ENCODE assay signal across 2 cellular contexts in the genomic region with DNA sequence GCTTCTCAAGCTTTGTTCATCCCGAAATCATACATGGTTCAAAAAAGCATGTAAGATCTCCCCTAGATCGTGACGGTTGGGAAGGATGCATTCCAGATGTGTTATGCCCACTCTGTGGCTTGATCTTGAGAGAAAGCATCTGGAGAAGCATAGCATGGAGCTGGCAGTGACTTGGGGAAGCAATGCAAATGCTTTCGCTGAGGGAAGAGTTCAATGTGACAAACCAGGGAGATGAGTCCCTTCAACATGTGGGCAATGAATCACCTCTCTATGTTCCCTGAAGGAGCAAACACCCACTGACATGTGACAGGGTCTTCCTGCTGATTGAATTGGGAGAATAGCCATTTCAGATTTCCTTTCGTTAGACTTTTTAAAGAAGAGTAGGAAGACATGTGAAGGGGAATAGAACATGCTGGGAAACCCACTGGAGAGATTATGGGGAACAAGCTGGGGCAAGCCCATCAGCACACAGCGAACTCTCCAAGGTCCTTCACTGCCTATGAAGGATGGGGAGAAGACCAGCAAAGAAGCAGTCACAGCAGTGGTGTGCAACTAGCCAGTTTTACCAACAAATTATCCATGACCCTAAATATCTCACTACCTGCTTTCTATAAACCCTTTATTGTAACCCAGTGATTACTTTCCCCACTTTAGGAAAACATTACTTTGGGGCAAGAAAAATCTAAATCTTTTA.
TF ChIP-seq lines count a peak whose summit lies in the region.

No MANE protein-coding gene starts in this region.

TF ChIP-seq in SK-N-SH, 30 proteins besides CTCF, POLR2A, EP300 and RAD21 (continued from another document):
- TF ChIP-seq MXI1 (IDR thresholded peaks at IDR 0.05; ENCODE audit: low read depth, low read length) (no peak), GABPA (IDR thresholded peaks at IDR 0.05; ENCODE audit: low read depth) (no peak), MEF2A (IDR thresholded peaks at IDR 0.05; ENCODE audit: borderline replicate concordance, low read depth) (no peak), FOXM1 (IDR thresholded peaks at IDR 0.05; ENCODE audit: low read depth) (no peak)
- TF ChIP-seq, protein P1, sequence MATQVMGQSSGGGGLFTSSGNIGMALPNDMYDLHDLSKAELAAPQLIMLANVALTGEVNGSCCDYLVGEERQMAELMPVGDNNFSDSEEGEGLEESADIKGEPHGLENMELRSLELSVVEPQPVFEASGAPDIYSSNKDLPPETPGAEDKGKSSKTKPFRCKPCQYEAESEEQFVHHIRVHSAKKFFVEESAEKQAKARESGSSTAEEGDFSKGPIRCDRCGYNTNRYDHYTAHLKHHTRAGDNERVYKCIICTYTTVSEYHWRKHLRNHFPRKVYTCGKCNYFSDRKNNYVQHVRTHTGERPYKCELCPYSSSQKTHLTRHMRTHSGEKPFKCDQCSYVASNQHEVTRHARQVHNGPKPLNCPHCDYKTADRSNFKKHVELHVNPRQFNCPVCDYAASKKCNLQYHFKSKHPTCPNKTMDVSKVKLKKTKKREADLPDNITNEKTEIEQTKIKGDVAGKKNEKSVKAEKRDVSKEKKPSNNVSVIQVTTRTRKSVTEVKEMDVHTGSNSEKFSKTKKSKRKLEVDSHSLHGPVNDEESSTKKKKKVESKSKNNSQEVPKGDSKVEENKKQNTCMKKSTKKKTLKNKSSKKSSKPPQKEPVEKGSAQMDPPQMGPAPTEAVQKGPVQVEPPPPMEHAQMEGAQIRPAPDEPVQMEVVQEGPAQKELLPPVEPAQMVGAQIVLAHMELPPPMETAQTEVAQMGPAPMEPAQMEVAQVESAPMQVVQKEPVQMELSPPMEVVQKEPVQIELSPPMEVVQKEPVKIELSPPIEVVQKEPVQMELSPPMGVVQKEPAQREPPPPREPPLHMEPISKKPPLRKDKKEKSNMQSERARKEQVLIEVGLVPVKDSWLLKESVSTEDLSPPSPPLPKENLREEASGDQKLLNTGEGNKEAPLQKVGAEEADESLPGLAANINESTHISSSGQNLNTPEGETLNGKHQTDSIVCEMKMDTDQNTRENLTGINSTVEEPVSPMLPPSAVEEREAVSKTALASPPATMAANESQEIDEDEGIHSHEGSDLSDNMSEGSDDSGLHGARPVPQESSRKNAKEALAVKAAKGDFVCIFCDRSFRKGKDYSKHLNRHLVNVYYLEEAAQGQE (IDR thresholded peaks at IDR 0.05; ENCODE audit: low read depth, low read length) = peak; percentile 83; the same call in 1 of the 2 replicates

TF ChIP-seq in SK-N-SH treated with all-trans-retinoic acid at 6 μM for 48 hours, 23 proteins besides CTCF, POLR2A, EP300 and RAD21 (continued from another document):
- TF ChIP-seq PATZ1 (CRISPR knock-in tag; IDR thresholded peaks at IDR 0.05; ENCODE audit: borderline replicate concordance) = no peak
- TF ChIP-seq POU6F1 (CRISPR knock-in tag; IDR thresholded peaks at IDR 0.05; ENCODE audit: borderline replicate concordance, low read depth) = no peak
- no peak for TF ChIP-seq ARNTL (CRISPR knock-in tag; IDR thresholded peaks at IDR 0.05; ENCODE audit: borderline replicate concordance, low read depth)
- no peak for TF ChIP-seq CREB5 (CRISPR knock-in tag; IDR thresholded peaks at IDR 0.05; ENCODE audit: low read depth)
- TF ChIP-seq BACH2 (CRISPR knock-in tag; IDR thresholded peaks at IDR 0.05; ENCODE audit: borderline replicate concordance) = no peak
- TF ChIP-seq GLIS3 (CRISPR knock-in tag; IDR thresholded peaks at IDR 0.05) = no peak
- TF ChIP-seq PPARA (CRISPR knock-in tag; IDR thresholded peaks at IDR 0.05; ENCODE audit: borderline replicate concordance) = no peak
- no peak for TF ChIP-seq ESRRG (CRISPR knock-in tag; IDR thresholded peaks at IDR 0.05)
- no peak for TF ChIP-seq TOX (CRISPR knock-in tag; IDR thresholded peaks at IDR 0.05; ENCODE audit: borderline replicate concordance)
- TF ChIP-seq ZNF8 (CRISPR knock-in tag; IDR thresholded peaks at IDR 0.05) = no peak
- TF ChIP-seq ZNF565 (CRISPR knock-in tag; conservative IDR thresholded peaks at IDR 0.05; ENCODE audit: low read depth) = no peak
